ENCODE assay signal across 1 cellular context in the genomic region with DNA sequence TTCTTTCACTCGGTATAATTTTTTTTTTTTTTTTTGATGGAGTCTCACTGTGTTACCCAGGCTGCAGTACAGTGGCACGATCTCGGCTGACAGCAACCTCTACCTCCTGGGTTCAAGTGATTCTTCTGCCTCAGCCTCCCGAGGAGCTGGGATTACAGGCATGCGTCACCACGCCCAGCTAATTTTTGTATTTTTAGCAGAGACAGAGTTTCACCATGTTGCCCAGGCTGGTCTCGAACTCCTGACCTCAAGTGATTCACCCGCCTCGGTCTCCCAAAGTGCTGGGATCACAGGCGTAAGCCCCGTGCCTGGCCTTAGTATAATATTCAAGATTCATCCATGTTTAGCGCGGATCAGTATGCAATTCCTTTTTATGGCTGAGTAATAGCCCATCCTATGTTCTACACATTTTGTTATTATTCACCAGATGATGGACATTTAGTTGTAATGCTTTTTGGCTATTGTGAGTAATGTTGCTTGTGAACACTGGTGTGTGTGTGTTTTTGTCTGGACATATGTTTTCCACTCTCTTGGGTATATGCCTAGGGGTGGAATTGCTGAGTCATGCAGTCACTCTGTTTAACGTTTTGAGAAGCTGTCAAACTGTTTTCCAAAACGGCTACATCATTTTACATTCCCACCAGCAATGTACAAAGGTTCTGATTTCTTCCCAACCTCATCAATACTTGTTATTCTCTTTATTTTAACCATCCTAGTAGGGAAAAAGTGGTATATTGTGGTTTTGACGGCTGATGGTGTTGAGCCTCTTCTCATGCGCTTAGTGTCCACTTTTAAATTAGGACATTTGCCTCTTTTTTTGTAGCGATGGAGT.
TF ChIP-seq lines count a peak whose summit lies in the region.

No MANE protein-coding gene starts in this region.

TF ChIP-seq in HEK293, 187 proteins besides CTCF, POLR2A, EP300 and RAD21 (continued from another document):
- TF ChIP-seq, protein P1, sequence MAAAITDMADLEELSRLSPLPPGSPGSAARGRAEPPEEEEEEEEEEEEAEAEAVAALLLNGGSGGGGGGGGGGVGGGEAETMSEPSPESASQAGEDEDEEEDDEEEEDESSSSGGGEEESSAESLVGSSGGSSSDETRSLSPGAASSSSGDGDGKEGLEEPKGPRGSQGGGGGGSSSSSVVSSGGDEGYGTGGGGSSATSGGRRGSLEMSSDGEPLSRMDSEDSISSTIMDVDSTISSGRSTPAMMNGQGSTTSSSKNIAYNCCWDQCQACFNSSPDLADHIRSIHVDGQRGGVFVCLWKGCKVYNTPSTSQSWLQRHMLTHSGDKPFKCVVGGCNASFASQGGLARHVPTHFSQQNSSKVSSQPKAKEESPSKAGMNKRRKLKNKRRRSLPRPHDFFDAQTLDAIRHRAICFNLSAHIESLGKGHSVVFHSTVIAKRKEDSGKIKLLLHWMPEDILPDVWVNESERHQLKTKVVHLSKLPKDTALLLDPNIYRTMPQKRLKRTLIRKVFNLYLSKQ (tag by site-specific recombination; IDR thresholded peaks at IDR 0.05; ENCODE audit: borderline replicate concordance), result no peak
- TF ChIP-seq KLF8 (tag by site-specific recombination; IDR thresholded peaks at IDR 0.05) (no peak), SETDB1 (IDR thresholded peaks at IDR 0.05; ENCODE audit: insufficient read length, low read length) (peak; percentile 75), ZNF785 (tag by site-specific recombination; IDR thresholded peaks at IDR 0.05) (peak; percentile 69; the same call in 1 of the 2 replicates), ZNF548 (tag by site-specific recombination; IDR thresholded peaks at IDR 0.05) (0 out of 2 replicates have a peak, but pooled peaks have one; percentile 39)
- TF ChIP-seq, protein P2, sequence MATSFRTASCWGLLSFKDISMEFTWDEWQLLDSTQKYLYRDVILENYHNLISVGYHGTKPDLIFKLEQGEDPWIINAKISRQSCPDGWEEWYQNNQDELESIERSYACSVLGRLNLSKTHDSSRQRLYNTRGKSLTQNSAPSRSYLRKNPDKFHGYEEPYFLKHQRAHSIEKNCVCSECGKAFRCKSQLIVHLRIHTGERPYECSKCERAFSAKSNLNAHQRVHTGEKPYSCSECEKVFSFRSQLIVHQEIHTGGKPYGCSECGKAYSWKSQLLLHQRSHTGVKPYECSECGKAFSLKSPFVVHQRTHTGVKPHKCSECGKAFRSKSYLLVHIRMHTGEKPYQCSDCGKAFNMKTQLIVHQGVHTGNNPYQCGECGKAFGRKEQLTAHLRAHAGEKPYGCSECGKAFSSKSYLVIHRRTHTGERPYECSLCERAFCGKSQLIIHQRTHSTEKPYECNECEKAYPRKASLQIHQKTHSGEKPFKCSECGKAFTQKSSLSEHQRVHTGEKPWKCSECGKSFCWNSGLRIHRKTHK (tag by site-specific recombination; IDR thresholded peaks at IDR 0.05), result no peak
